In the genomic region with DNA sequence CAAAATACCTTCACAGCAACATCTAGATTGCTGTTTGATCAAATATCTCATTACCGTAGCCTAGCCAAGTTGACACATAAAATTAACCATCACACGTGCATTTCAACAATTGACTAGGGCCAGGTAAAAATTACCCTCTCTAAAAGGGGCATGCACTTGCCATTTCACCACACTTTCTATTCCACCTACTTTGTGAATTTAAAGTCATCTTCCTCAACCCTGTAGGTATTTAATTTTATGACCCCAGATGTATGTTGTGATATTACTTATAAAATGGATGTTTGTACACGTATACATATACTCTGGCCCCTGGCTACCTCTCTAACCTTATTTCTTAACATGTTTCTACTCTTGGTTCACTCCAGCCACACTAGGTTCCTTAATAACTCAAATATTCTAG, we compare ENCODE assay signal across 23 cellular contexts.
"Had no signal": no experiment of that assay in that cellular context is flagged by ENCODE, and none has a peak within 500 bp of the region (broad histone marks: within the 10 kb centered on the region; RNA-seq: fewer than 3 reads in every experiment).

No MANE protein-coding gene starts in this region.

- H3K27me3 Mint-ChIP-seq: T-cell had no signal

- H3K4me1 Mint-ChIP-seq: IgD-negative memory B cell, T-cell had no signal

- H3K27ac Mint-ChIP-seq: IgD-negative memory B cell, T-cell had no signal

- H3K4me3 ChIP-seq: K562 had no signal

- H3K9me3 ChIP-seq: SK-N-SH had no signal

- ATAC-seq: K562, Panc1, T-cell had no signal

- H3K36me3 Mint-ChIP-seq: IgD-negative memory B cell, T-cell had no signal

- H3K27ac ChIP-seq: KMS-11, RWPE1 had no signal

- DNase-seq: Kasumi-1, MM.1S, NCI-H1092, NCI-H1105 treated with DMSO at 0.1 percent for 48 hours, NCI-H1417 treated with DMSO at 0.1 percent for 48 hours, NCI-H146, NCI-H1694 treated with DMSO at 0.1 percent for 48 hours, NCI-H1930, NCI-H2081, NCI-H2107, NCI-H2227 treated with DMSO at 0.1 percent for 48 hours, NCI-H524, NCI-H526 treated with DMSO at 0.1 percent for 48 hours, NCI-H774, SHP77, SK-N-SH, SW 1271, T-cell had no signal

- H3K4me3 Mint-ChIP-seq: IgD-negative memory B cell, T-cell had no signal
